Comparison of ENCODE assay signal across 1 cellular context in genomic region chr10:124369533-124369932, GRCh38.
A peak's percentile ranks its signal among the peaks of the same experiment; 100 is the strongest.
TF ChIP-seq lines count a peak whose summit lies in the region.

No MANE protein-coding gene starts in this region.

TF ChIP-seq in GM12878, 131 proteins besides CTCF, POLR2A, EP300 and RAD21 (continued from another document):
- peak; percentile 18; the same call in 1 of the 2 replicates for TF ChIP-seq PKNOX1 (IDR thresholded peaks at IDR 0.05)
TF ChIP-seq in GM12878: peak in this region for 3; not testable (repeated sequence) for 128.
